In the genomic region with DNA sequence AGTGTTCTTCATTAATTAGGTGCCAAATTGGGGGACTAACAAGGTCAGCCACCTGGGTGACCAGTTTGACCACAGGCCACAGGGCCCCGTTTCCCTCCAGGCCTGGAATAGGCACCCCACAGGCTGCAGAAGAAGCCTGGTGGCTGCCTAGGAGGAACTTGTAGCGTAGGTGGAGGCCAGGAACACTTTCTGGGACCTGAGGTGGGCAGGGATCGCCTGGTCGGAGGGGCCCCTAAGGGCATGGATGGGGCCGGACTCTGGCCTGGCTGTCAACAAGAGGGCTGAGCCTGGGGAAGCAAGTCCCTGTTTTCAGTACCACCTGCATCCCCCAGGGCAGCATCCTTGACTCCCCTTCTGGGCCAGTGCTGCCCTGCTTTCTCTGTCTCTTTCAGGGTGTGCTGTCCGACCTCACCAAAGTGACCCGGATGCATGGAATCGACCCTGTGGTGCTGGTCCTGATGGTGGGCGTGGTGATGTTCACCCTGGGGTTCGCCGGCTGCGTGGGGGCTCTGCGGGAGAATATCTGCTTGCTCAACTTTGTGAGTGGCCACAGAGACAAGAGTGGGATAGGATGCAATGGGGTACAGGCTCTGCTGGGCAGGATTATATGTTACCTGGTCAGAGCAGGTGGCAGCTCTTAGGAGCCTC, we compare ENCODE assay signal across 1 cellular context.
TF ChIP-seq lines count a peak whose summit lies in the region.

No MANE protein-coding gene starts in this region.

TF ChIP-seq in HepG2, 621 proteins besides CTCF, POLR2A, EP300 and RAD21:
- TF ChIP-seq AGO2 (optimal IDR thresholded peaks at IDR 0.05; ENCODE audit: low read depth, low read length) (peak; percentile 54), EEA1 (CRISPR knock-in tag; IDR thresholded peaks at IDR 0.05; ENCODE audit: borderline replicate concordance) (no peak), AGO1 (IDR thresholded peaks at IDR 0.05; ENCODE audit: low read depth, low read length, poor library complexity, severe bottlenecking) (no peak), FOXA1 (IDR thresholded peaks at IDR 0.05) (no peak), FOXA1 (CRISPR knock-in tag; IDR thresholded peaks at IDR 0.05) (peak; percentile 54; the same call in 1 of the 2 replicates), FOXP1 (IDR thresholded peaks at IDR 0.05) (no peak), FOXP1 (CRISPR knock-in tag; IDR thresholded peaks at IDR 0.05) (no peak), RXRA (CRISPR knock-in tag; IDR thresholded peaks at IDR 0.05) (peak; percentile 42; the same call in 1 of the 2 replicates), ZBTB7B (CRISPR knock-in tag; IDR thresholded peaks at IDR 0.05) (peak; percentile 38; the same call in 1 of the 2 replicates)
- TF ChIP-seq, protein P1, sequence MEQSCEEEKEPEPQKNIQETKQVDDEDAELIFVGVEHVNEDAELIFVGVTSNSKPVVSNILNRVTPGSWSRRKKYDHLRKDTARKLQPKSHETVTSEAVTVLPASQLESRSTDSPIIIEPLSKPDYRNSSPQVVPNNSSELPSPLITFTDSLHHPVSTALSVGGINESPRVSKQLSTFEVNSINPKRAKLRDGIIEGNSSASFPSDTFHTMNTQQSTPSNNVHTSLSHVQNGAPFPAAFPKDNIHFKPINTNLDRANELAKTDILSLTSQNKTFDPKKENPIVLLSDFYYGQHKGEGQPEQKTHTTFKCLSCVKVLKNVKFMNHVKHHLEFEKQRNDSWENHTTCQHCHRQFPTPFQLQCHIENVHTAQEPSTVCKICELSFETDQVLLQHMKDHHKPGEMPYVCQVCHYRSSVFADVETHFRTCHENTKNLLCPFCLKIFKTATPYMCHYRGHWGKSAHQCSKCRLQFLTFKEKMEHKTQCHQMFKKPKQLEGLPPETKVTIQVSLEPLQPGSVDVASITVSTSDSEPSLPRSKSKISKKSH (CRISPR knock-in tag; IDR thresholded peaks at IDR 0.05; ENCODE audit: borderline replicate concordance): 0 out of 2 replicates have a peak, but pooled peaks have one; percentile 22
- TF ChIP-seq, protein P2, sequence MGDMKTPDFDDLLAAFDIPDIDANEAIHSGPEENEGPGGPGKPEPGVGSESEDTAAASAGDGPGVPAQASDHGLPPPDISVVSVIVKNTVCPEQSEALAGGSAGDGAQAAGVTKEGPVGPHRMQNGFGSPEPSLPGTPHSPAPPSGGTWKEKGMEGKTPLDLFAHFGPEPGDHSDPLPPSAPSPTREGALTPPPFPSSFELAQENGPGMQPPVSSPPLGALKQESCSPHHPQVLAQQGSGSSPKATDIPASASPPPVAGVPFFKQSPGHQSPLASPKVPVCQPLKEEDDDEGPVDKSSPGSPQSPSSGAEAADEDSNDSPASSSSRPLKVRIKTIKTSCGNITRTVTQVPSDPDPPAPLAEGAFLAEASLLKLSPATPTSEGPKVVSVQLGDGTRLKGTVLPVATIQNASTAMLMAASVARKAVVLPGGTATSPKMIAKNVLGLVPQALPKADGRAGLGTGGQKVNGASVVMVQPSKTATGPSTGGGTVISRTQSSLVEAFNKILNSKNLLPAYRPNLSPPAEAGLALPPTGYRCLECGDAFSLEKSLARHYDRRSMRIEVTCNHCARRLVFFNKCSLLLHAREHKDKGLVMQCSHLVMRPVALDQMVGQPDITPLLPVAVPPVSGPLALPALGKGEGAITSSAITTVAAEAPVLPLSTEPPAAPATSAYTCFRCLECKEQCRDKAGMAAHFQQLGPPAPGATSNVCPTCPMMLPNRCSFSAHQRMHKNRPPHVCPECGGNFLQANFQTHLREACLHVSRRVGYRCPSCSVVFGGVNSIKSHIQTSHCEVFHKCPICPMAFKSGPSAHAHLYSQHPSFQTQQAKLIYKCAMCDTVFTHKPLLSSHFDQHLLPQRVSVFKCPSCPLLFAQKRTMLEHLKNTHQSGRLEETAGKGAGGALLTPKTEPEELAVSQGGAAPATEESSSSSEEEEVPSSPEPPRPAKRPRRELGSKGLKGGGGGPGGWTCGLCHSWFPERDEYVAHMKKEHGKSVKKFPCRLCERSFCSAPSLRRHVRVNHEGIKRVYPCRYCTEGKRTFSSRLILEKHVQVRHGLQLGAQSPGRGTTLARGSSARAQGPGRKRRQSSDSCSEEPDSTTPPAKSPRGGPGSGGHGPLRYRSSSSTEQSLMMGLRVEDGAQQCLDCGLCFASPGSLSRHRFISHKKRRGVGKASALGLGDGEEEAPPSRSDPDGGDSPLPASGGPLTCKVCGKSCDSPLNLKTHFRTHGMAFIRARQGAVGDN (CRISPR knock-in tag; IDR thresholded peaks at IDR 0.05): peak; percentile 55
